Comparison of ENCODE assay signal across 8 cellular contexts in genomic region chr6:145964948-145965366, GRCh38. TPM values are rescaled to one million over a fixed set of nuclear protein-coding genes. Genes with fewer than 3 reads are reported as not detected.
A peak's percentile ranks its signal among the peaks of the same experiment; 100 is the strongest.
DNase-seq lines count a peak whose midpoint lies in the region; ATAC-seq, FAIRE-seq and TF ChIP-seq lines count a peak whose summit lies in the region.

No MANE protein-coding gene starts in this region.

- 62% methylated on average over 4 of the region's 4 CpGs for WGBS in suprapubic skin

- peak overlapping the region; percentile 96 for H3K4me3 Mint-ChIP-seq in activated T-helper 2 cell treated with anti-CD3 and anti-CD28 coated beads, Interferon-gamma antibody, Interleukin-2, Interleukin-4, amounts not matched to agents 10 μg/mL and 5 μg/mL and 100 μg/mL, durations not matched to agents 14 hours and 24 hours and 36 hours (ENCODE audit: low read depth)

- no peak for FAIRE-seq in kidney (lab: Jason Lieb, UNC)

- peak overlapping the region in 1 of 2 donors; percentile 75 for H3K9ac ChIP-seq in kidney (ENCODE audit: low read length in 2 of 2)

- TF ChIP-seq CTCF in kidney (IDR thresholded peaks at IDR 0.05; ENCODE audit: borderline replicate concordance, extremely low read depth, insufficient read depth) (no peak), suprapubic skin (IDR thresholded peaks at IDR 0.05) (no peak)

- no peaks in the 10 kb centered on the region for H3K27me3 ChIP-seq in suprapubic skin

- peaks cover 32% of the 10 kb centered on the region for H3K4me1 Mint-ChIP-seq in activated T-helper 2 cell treated with anti-CD3 and anti-CD28 coated beads, Interferon-gamma antibody, Interleukin-2, Interleukin-4, amounts not matched to agents 10 μg/mL and 5 μg/mL and 100 μg/mL, durations not matched to agents 14 hours and 24 hours and 36 hours (ENCODE audit: low read depth)

- H3K27ac Mint-ChIP-seq in activated T-helper 2 cell treated with anti-CD3 and anti-CD28 coated beads, Interferon-gamma antibody, Interleukin-2, Interleukin-4, amounts not matched to agents 10 μg/mL and 5 μg/mL and 100 μg/mL, durations not matched to agents 14 hours and 24 hours and 36 hours = peak overlapping the region; percentile 93

- no peak for TF ChIP-seq EP300 in suprapubic skin (IDR thresholded peaks at IDR 0.05)

- H3K9me3 ChIP-seq in kidney (ENCODE audit: control insufficient read depth in 1 of 2, low read length in 2 of 2) = no peaks in the 10 kb centered on the region
- H3K9me3 ChIP-seq in suprapubic skin = no peaks in the 10 kb centered on the region

- H3K27ac ChIP-seq in kidney (ENCODE audit: low read depth in 2 of 2, low read length in 2 of 2) (peak overlapping the region in 1 of 2 donors; percentile 71), suprapubic skin (peak overlapping the region; percentile 86)

- no peak for TF ChIP-seq POLR2A in suprapubic skin (IDR thresholded peaks at IDR 0.05)

- H3K9me3 Mint-ChIP-seq in activated T-helper 2 cell treated with anti-CD3 and anti-CD28 coated beads, Interferon-gamma antibody, Interleukin-2, Interleukin-4, amounts not matched to agents 10 μg/mL and 5 μg/mL and 100 μg/mL, durations not matched to agents 14 hours and 24 hours and 36 hours = no peaks in the 10 kb centered on the region

- H3K4me3 ChIP-seq in kidney (ENCODE audit: low read length in 2 of 2) (peak overlapping the region; percentile 37 to 84), suprapubic skin (peak overlapping the region; percentile 71)

- peaks cover 9% of the 10 kb centered on the region for H3K36me3 Mint-ChIP-seq in activated T-helper 2 cell treated with anti-CD3 and anti-CD28 coated beads, Interferon-gamma antibody, Interleukin-2, Interleukin-4, amounts not matched to agents 10 μg/mL and 5 μg/mL and 100 μg/mL, durations not matched to agents 14 hours and 24 hours and 36 hours (ENCODE audit: low read depth)

- H3K4me1 ChIP-seq in kidney (ENCODE audit: control insufficient read depth in 1 of 2, insufficient read depth in 1 of 2, low read depth in 1 of 2, low read length in 2 of 2) (peaks cover 5 to 18% of the 10 kb centered on the region in 2 donors), suprapubic skin (peaks cover 27% of the 10 kb centered on the region)

- peak; percentile 9 for DNase-seq in stimulated activated CD4-positive, alpha-beta T cell treated with anti-CD3 and anti-CD28 coated beads, Interleukin-15, amount 100 ng/mL, for 24 hours
- no peak for DNase-seq in stimulated activated CD4-positive, alpha-beta T cell treated with anti-CD3 and anti-CD28 coated beads, Interleukin-4, amount 100 ng/mL, for 24 hours
- no peak for DNase-seq in activated T-helper 2 cell treated with anti-CD3 and anti-CD28 coated beads, Interferon-gamma antibody, Interleukin-2, Interleukin-4, amounts not matched to agents 10 μg/mL and 5 μg/mL and 100 μg/mL, durations not matched to agents 14 hours and 24 hours and 36 hours (ENCODE audit: low spot score)
- DNase-seq in kidney (no peak), suprapubic skin (ENCODE audit: low spot score in 2 of 2) (no peak), NCI-H345 (lab: John Stamatoyannopoulos, UW) (no peak)

- intact Hi-C loops in activated T-helper 2 cell treated with anti-CD3 and anti-CD28 coated beads, Interferon-gamma antibody, Interleukin-2, Interleukin-4, amounts not matched to agents 10 μg/mL and 5 μg/mL and 100 μg/mL, durations not matched to agents 14 hours and 24 hours and 36 hours (cut with micrococcal nuclease) = loop anchor here (1.0 to 10.0 kb wide), 5 partner anchors 38 to 1240 kb away; partner anchors contain the start of genes EPM2A, FBXO30 and STXBP5
- intact Hi-C loops in kidney (cut with DNase I) = no loop called here

- peaks cover 6% of the 10 kb centered on the region for H3K27me3 Mint-ChIP-seq in activated T-helper 2 cell treated with anti-CD3 and anti-CD28 coated beads, Interferon-gamma antibody, Interleukin-2, Interleukin-4, amounts not matched to agents 10 μg/mL and 5 μg/mL and 100 μg/mL, durations not matched to agents 14 hours and 24 hours and 36 hours (ENCODE audit: low read depth)

- no peak for ATAC-seq in HG03039 (IDR thresholded peaks at IDR 0.05; ENCODE audit: unreplicated experiment)
- ATAC-seq in HG02798 (IDR thresholded peaks at IDR 0.05; ENCODE audit: poor library complexity, unreplicated experiment) = no peak

- H3K36me3 ChIP-seq in kidney (ENCODE audit: control insufficient read depth in 1 of 2, insufficient read depth in 2 of 2, low read length in 2 of 2) (no peaks in the 10 kb centered on the region), suprapubic skin (no peaks in the 10 kb centered on the region)

RNA-seq across cellular contexts. Expression of gene SHPRH, which starts 0.8 kb away (rescaled TPM):
- total RNA-seq in activated T-helper 2 cell treated with anti-CD3 and anti-CD28 coated beads, Interferon-gamma antibody, Interleukin-2, Interleukin-4, amounts not matched to agents 10 μg/mL and 5 μg/mL and 100 μg/mL, durations not matched to agents 14 hours and 24 hours and 36 hours = 17.9 and 19.2 TPM in 2 replicates
- total RNA-seq in kidney = 20.8 TPM
- polyA plus RNA-seq in kidney (ENCODE audit: insufficient read depth, low read depth, low replicate concordance) = 3.3 TPM
- total RNA-seq in suprapubic skin = 10 to 100 TPM; 20.3 to 66.4 (median 24.3) TPM
